ENCODE assay signal across 8 cellular contexts in the genomic region with DNA sequence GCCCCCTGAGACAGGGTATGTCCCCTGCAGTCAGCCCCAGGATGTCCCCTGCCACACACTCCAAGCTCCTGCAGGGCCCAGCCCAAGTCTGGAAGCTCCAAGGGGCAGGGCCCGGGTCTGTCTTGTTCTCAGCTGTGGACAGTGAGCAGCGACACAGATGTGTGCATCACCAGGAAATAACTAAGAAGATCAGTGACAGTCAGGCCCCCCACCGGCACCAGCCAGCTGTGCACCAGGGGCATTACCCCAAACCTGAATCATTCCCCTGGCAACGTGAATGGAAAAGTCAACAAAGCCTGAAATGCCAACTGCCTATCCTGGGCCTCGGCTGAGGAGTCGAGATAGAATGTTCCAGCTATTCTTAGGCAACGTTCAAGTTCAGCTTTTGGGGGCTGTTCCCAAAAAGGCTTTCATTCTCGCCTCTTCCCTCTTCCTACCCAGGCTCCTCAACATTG.
A peak's percentile ranks its signal among the peaks of the same experiment; 100 is the strongest.
DNase-seq lines count a peak whose midpoint lies in the region; ATAC-seq and TF ChIP-seq lines count a peak whose summit lies in the region.

No MANE protein-coding gene starts in this region.

- H3K36me3 ChIP-seq in fibroblast of lung (ENCODE audit: control insufficient read depth, insufficient read depth, low read length) (no peaks in the 10 kb centered on the region), skeletal muscle satellite cell (ENCODE audit: insufficient read depth, low read length) (no peaks in the 10 kb centered on the region)

- H3K27me3 ChIP-seq in fibroblast of lung (ENCODE audit: control insufficient read depth, insufficient read depth, low read length) (no peaks in the 10 kb centered on the region), skeletal muscle satellite cell (ENCODE audit: control insufficient read depth, insufficient read depth, low read length) (no peaks in the 10 kb centered on the region)

- intact Hi-C loops in activated naive CD4-positive, alpha-beta T cell treated with anti-CD3 and anti-CD28 coated beads for 36 hours (cut with micrococcal nuclease) = no loop called here

- CTCF ChIA-PET in activated naive CD4-positive, alpha-beta T cell treated with anti-CD3 and anti-CD28 coated beads for 36 hours (lab: Charles Lee) = interaction anchor here (0.6 to 0.7 kb wide), 2 partner anchors 21 to 267 kb away, joined by 3 to 5 read pairs; no protein-coding TSS in a partner anchor

- peaks cover 26% of the 10 kb centered on the region for H3K4me1 Mint-ChIP-seq in activated naive CD4-positive, alpha-beta T cell treated with anti-CD3 and anti-CD28 coated beads for 36 hours (ENCODE audit: low read depth)

- no peak for TF ChIP-seq CTCF in fibroblast of lung (conservative IDR thresholded peaks at IDR 0.05 in 1 of 2, IDR thresholded peaks at IDR 0.05 in 1 of 2; ENCODE audit: low read depth in 1 of 2, low read length in 2 of 2)

- H3K27ac Mint-ChIP-seq in activated naive CD4-positive, alpha-beta T cell treated with anti-CD3 and anti-CD28 coated beads for 36 hours = no peak overlapping the region

- ATAC-seq in GM21447 (IDR thresholded peaks at IDR 0.05; ENCODE audit: unreplicated experiment) (peak; percentile 18), GM18502 (IDR thresholded peaks at IDR 0.05; ENCODE audit: poor library complexity, unreplicated experiment) (no peak)

- H3K4me3 ChIP-seq in fibroblast of lung (replicated peaks in 1 of 4; ENCODE audit: control extremely low read depth in 1 of 4, insufficient read depth in 1 of 4, low read depth in 3 of 4, low read length in 4 of 4) (no peak overlapping the region), skeletal muscle satellite cell (ENCODE audit: low read length) (peak overlapping the region; percentile 15)

- H3K9me3 ChIP-seq in fibroblast of lung (ENCODE audit: control insufficient read depth, insufficient read depth, low read depth, low read length) = no peaks in the 10 kb centered on the region
- no peaks in the 10 kb centered on the region for H3K9me3 ChIP-seq in skeletal muscle satellite cell (replicated peaks; ENCODE audit: low read length)

- no peaks in the 10 kb centered on the region for H3K79me2 ChIP-seq in fibroblast of lung (ENCODE audit: control insufficient read depth, insufficient read depth, low read length)

- H3K36me3 Mint-ChIP-seq in activated naive CD4-positive, alpha-beta T cell treated with anti-CD3 and anti-CD28 coated beads for 36 hours (ENCODE audit: low read depth) = no peaks in the 10 kb centered on the region

- H2AFZ ChIP-seq in fibroblast of lung (ENCODE audit: low read length) = no peak overlapping the region

- H3K4me2 ChIP-seq in fibroblast of lung (ENCODE audit: extremely low read depth, insufficient read depth, low read length) (no peak overlapping the region), skeletal muscle satellite cell (ENCODE audit: low read length) (peak overlapping the region; percentile 50)

- no peaks in the 10 kb centered on the region for H3K27me3 Mint-ChIP-seq in activated naive CD4-positive, alpha-beta T cell treated with anti-CD3 and anti-CD28 coated beads for 36 hours (ENCODE audit: low read depth)

- no peaks in the 10 kb centered on the region for H4K20me1 ChIP-seq in fibroblast of lung (ENCODE audit: control insufficient read depth, extremely low read depth, insufficient read depth, low read length)

- H3K9ac ChIP-seq in fibroblast of lung (ENCODE audit: insufficient read depth, low read length) = no peak overlapping the region
- H3K9ac ChIP-seq in skeletal muscle satellite cell (ENCODE audit: low read depth, low read length) = peak overlapping the region; percentile 37

- DNase-seq in SHP77 (lab: John Stamatoyannopoulos, UW) = peak; percentile 50 to 68
- DNase-seq in fibroblast of lung (ENCODE audit: low read depth in 2 of 2) = peak; percentile 39 to 50
- DNase-seq in stimulated activated CD4-positive, alpha-beta T cell treated with anti-CD3 and anti-CD28 coated beads, Interleukin-4, amount 100 ng/mL, for 4 hours = no peak
- DNase-seq in HT-29 (ENCODE audit: low spot score) = no peak
- DNase-seq in activated naive CD4-positive, alpha-beta T cell treated with anti-CD3 and anti-CD28 coated beads for 36 hours = no peak

- H3K4me3 Mint-ChIP-seq in activated naive CD4-positive, alpha-beta T cell treated with anti-CD3 and anti-CD28 coated beads for 36 hours = no peak overlapping the region

- H3K4me1 ChIP-seq in fibroblast of lung (ENCODE audit: control insufficient read depth, extremely low read depth, insufficient read depth, low read length) (peaks cover 18% of the 10 kb centered on the region), skeletal muscle satellite cell (ENCODE audit: control insufficient read depth, insufficient read depth, low read length) (peaks cover 33% of the 10 kb centered on the region)

- H3K27ac ChIP-seq in fibroblast of lung (ENCODE audit: insufficient read depth, low read length) = peak overlapping the region; percentile 67

- no peaks in the 10 kb centered on the region for H3K9me3 Mint-ChIP-seq in activated naive CD4-positive, alpha-beta T cell treated with anti-CD3 and anti-CD28 coated beads for 36 hours

Comparison
In these comparisons a context has a peak if more than half of its experiments do, and no peak if none do; other contexts are left out.
1. DNase-seq: peak in SHP77 (2 of 2) and fibroblast of lung (2 of 2); none in stimulated activated CD4-positive, alpha-beta T cell treated with anti-CD3 and anti-CD28 coated beads, Interleukin-4, amount 100 ng/mL, for 4 hours (0 of 2), HT-29 (single experiment) and activated naive CD4-positive, alpha-beta T cell treated with anti-CD3 and anti-CD28 coated beads for 36 hours (single experiment).